Comparison of ENCODE assay signal across 8 cellular contexts in genomic region chr17:43170766-43171681, GRCh38. TPM values are rescaled to one million over a fixed set of nuclear protein-coding genes. Genes with fewer than 3 reads are reported as not detected.
A peak's percentile ranks its signal among the peaks of the same experiment; 100 is the strongest.
DNase-seq lines count a peak whose midpoint lies in the region; ATAC-seq lines count a peak whose summit lies in the region.

TSS of gene NBR1 (plus strand) at chr17:43171214. CDS start at chr17:43175800, 4,586 bp downstream.

- DNase-seq in Caki2 (ENCODE audit: low read depth) = peak; percentile 97
- peak; percentile 98 for DNase-seq in HT1080 (ENCODE audit: low read depth)
- DNase-seq in NOMO-1 (lab: John Stamatoyannopoulos, UW; ENCODE audit: unreplicated experiment in 2 of 2) = peak; percentile 96 to 97
- DNase-seq in memory B cell (ENCODE audit: low spot score in 2 of 2) = peak; percentile 88 to 95
- DNase-seq in stimulated activated CD8-positive, alpha-beta memory T cell treated with anti-CD3 and anti-CD28 coated beads, Interleukin-12 subunit alpha, Interleukin-12 subunit beta, amount 100 ng/mL, for 24 hours (ENCODE audit: extremely low read depth) = peak; percentile 84

- H3K4me1 ChIP-seq in endocrine pancreas (ENCODE audit: control insufficient read depth, insufficient read depth, low read length) = peaks cover 20% of the 10 kb centered on the region

- H3K4me1 Mint-ChIP-seq in memory B cell = peaks cover 15% of the 10 kb centered on the region

- H3K27me3 ChIP-seq in endocrine pancreas (ENCODE audit: control insufficient read depth, insufficient read depth, low read length) = no peaks in the 10 kb centered on the region

- no peaks in the 10 kb centered on the region for H3K9me3 Mint-ChIP-seq in memory B cell

- in situ Hi-C loops in Caki2 (cut with HindIII; ENCODE audit: low pct_unique_long_range_greater_than_20kb, low sequenced_read_pairs) = no loop called here

- H3K36me3 ChIP-seq in endocrine pancreas (ENCODE audit: control insufficient read depth, insufficient read depth, low read length) = no peaks in the 10 kb centered on the region

- peak within 1 kb of the TSS; percentile 83 for H3K9ac ChIP-seq in endocrine pancreas (ENCODE audit: control insufficient read depth, insufficient read depth, low read length)

- no peak within 1 kb of the TSS for H3K4me3 Mint-ChIP-seq in memory B cell

- POLR2A ChIA-PET in activated CD8-positive, alpha-beta memory T cell treated with anti-CD3 and anti-CD28 coated beads for 36 hours (lab: Charles Lee) = interaction anchor here (1.3 to 1.6 kb wide), 4 partner anchors 41 to 173 kb away, joined by 5 to 26 read pairs (median 6); partner anchors contain the start of genes BRCA1, RPL27 and TMEM106A

- H3K4me3 ChIP-seq in endocrine pancreas (ENCODE audit: control insufficient read depth, insufficient read depth, low read length) = peak within 1 kb of the TSS; percentile 91

- no peaks in the 10 kb centered on the region for H3K27me3 Mint-ChIP-seq in memory B cell

- CTCF ChIA-PET in activated CD8-positive, alpha-beta memory T cell treated with anti-CD3 and anti-CD28 coated beads for 36 hours (lab: Charles Lee) = no interaction called here

- no peaks in the 10 kb centered on the region for H3K9me3 ChIP-seq in endocrine pancreas (ENCODE audit: control insufficient read depth, low read length)

- ATAC-seq in GM21367 (IDR thresholded peaks at IDR 0.05; ENCODE audit: unreplicated experiment) (peak; percentile 67), memory B cell (ENCODE audit: low read depth) (peak; percentile 70)

- H3K27ac Mint-ChIP-seq in memory B cell = no peak within 1 kb of the TSS

- peaks cover 7% of the 10 kb centered on the region for H3K36me3 Mint-ChIP-seq in memory B cell

RNA-seq across cellular contexts. Expression of gene NBR1, which starts in this region (rescaled TPM):
- 55.0 and 74.3 TPM in 2 replicates for total RNA-seq in Caki2 (2014; rRNA removed; shearing (Covaris generic); ENCODE audit: low replicate concordance)
- total RNA-seq in HT1080 (2014; rRNA removed; shearing (Covaris generic)) = 53.8 and 65.6 TPM in 2 replicates
- 60.0 and 78.0 TPM in 2 replicates for polyA plus RNA-seq in HT1080 (2015; cell fraction: cytosol; rRNA removed)
- polyA plus RNA-seq in HT1080 (2015; cell fraction: nucleus; rRNA removed) = 78.5 and 83.6 TPM in 2 replicates
- 10 to 100 TPM; 35.5 to 37.0 TPM for total RNA-seq in activated CD8-positive, alpha-beta memory T cell treated with anti-CD3 and anti-CD28 coated beads for 36 hours

Comparison
In these comparisons a context has a peak if more than half of its experiments do, and no peak if none do; other contexts are left out.
1. Peak in every context shown above with its lines: DNase-seq, ATAC-seq and H3K4me3 ChIP-seq.